Comparison of ENCODE assay signal across 8 cellular contexts in the genomic region with DNA sequence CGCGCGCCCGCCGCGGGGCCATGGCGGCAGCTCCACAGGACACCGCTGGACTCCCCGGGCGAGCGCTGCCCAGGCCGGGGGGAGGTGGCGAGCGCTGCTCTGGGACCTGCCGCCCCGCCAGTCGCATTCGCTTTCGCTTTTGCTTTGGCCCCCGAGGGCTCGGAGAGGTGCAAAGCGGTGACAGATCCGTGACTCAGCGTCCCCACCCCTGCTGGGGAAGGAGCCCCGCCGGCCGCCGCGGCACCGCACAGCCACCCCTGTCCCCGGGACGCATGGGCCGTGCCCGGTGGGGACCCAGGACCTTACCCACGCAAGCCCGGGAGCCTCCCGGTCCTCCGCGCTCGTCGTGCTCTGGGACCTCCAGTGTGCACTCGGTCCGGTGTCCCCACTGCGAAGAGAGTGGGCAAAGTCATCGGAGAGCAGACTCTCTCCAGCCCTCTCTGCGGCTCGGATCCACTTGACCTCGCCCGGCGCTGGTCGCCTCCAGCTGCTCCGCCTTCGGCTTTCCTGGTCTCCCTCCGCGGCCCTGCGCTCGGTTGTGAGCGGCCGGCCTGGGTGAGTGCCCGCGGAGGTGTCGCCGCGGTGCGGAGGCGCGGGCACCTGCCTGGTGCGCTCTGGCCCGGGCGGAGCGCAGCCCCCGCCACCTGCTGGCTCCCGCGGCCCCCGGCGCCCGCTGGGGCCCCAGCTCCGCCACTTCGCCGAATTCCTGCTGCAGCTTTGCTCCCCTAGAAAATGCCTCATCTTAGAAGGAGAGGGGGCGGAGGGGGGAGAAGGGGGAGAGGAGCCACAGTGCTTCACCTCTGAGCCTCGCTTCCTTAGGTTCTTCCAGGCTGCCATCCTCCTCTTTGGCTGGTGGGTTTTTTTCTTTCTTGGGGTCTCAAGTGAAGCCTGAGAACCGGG. TPM values are rescaled to one million over a fixed set of nuclear protein-coding genes. Genes with fewer than 3 reads are reported as not detected.
DNase-seq lines count a peak whose midpoint lies in the region; ATAC-seq and TF ChIP-seq lines count a peak whose summit lies in the region.

A gene with protein sequence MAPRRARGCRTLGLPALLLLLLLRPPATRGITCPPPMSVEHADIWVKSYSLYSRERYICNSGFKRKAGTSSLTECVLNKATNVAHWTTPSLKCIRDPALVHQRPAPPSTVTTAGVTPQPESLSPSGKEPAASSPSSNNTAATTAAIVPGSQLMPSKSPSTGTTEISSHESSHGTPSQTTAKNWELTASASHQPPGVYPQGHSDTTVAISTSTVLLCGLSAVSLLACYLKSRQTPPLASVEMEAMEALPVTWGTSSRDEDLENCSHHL (minus strand): TSS at position 73 of the 900 bp plus-strand sequence. CDS start 51 bp downstream, at position 22.

- H3K36me3 ChIP-seq in SJSA1 (peaks cover 7% of the 10 kb centered on the region), trophoblast cell (ENCODE audit: control insufficient read depth in 1 of 2, insufficient read depth in 2 of 2, low read length in 2 of 2) (no peaks in the 10 kb centered on the region), upper lobe of left lung (no peaks in the 10 kb centered on the region)

- no peak within 1 kb of the TSS for H4K91ac ChIP-seq in trophoblast cell (ENCODE audit: low read depth, low read length)

- peak within 1 kb of the TSS; percentile 13 for H2AFZ ChIP-seq in trophoblast cell (ENCODE audit: insufficient read depth, low read length, poor library complexity)

- H3K9me3 ChIP-seq in SJSA1 (replicated peaks) (peaks cover 2% of the 10 kb centered on the region; the same call in 1 of the 2 replicates), trophoblast cell (ENCODE audit: insufficient read depth, low read depth, low read length) (no peaks in the 10 kb centered on the region), upper lobe of left lung (no peaks in the 10 kb centered on the region)

- H4K12ac ChIP-seq in trophoblast cell (ENCODE audit: low read depth, low read length), result no peak within 1 kb of the TSS

- H3K79me1 ChIP-seq in trophoblast cell (ENCODE audit: low read length), result no peaks in the 10 kb centered on the region

- no peak within 1 kb of the TSS for H2BK120ac ChIP-seq in trophoblast cell (ENCODE audit: insufficient read depth, low read length, poor library complexity)

- peak in 2 of 4 donors; percentile 35 to 81 for TF ChIP-seq POLR2A in upper lobe of left lung (IDR thresholded peaks at IDR 0.05)

- H3K27ac ChIP-seq in C4-2B, result peak within 1 kb of the TSS; percentile 63
- H3K27ac ChIP-seq in SJSA1, result 0 out of 2 replicates have a peak within 1 kb of the TSS, but pooled peaks have one; percentile 36
- H3K27ac ChIP-seq in trophoblast cell (ENCODE audit: low read depth, low read length), result no peak within 1 kb of the TSS
- peak within 1 kb of the TSS; percentile 95 to 100 (median 97) for H3K27ac ChIP-seq in upper lobe of left lung

- H2BK12ac ChIP-seq in trophoblast cell (ENCODE audit: low read length), result no peak within 1 kb of the TSS

- H3K4me2 ChIP-seq in trophoblast cell (ENCODE audit: low read length), result peak within 1 kb of the TSS; percentile 88

- TF ChIP-seq CTCF in C4-2B (conservative IDR thresholded peaks at IDR 0.05) (peak; percentile 45), upper lobe of left lung (IDR thresholded peaks at IDR 0.05) (peak in 5 of 6 experiments; percentile 7 to 64 (median 45))

- peaks cover 14% of the 10 kb centered on the region; the same call in 1 of the 2 replicates for H3K27me3 ChIP-seq in SJSA1 (replicated peaks)
- peaks cover 26% of the 10 kb centered on the region for H3K27me3 ChIP-seq in trophoblast cell (ENCODE audit: insufficient read depth, low read length)
- no peaks in the 10 kb centered on the region for H3K27me3 ChIP-seq in upper lobe of left lung

- peak within 1 kb of the TSS; percentile 84 for H3K4me3 ChIP-seq in SJSA1
- H3K4me3 ChIP-seq in trophoblast cell (ENCODE audit: low read depth, low read length), result peak within 1 kb of the TSS; percentile 63
- peak within 1 kb of the TSS; percentile 76 to 97 (median 77) for H3K4me3 ChIP-seq in upper lobe of left lung

- no peak within 1 kb of the TSS for H3K9ac ChIP-seq in trophoblast cell (ENCODE audit: low read length)

- WGBS in trophoblast cell (ENCODE audit: extremely low coverage, insufficient coverage, insufficient read length), result no CpG with 5 or more reads among the region's 83 CpGs
- WGBS in upper lobe of left lung, 2 donors, result 0 to 1% methylated on average over 36 to 57 of the region's 83 CpGs

- no peak within 1 kb of the TSS for H3K18ac ChIP-seq in trophoblast cell (ENCODE audit: low read length)

- H2BK5ac ChIP-seq in trophoblast cell (ENCODE audit: low read depth, low read length, poor library complexity), result no peak within 1 kb of the TSS

- DNase-seq in GM19240 (ENCODE audit: insufficient read length, low spot score) (peak; percentile 69), SJSA1 (ENCODE audit: low read depth in 1 of 2, low spot score in 2 of 2) (peak; percentile 80 to 85), glomerular visceral epithelial cell (ENCODE audit: extremely low spot score) (peak; percentile 73), trophoblast cell (peak; percentile 79 to 87), upper lobe of left lung (peak; percentile 87 to 93)
- peak; percentile 92 for DNase-seq in activated naive CD4-positive, alpha-beta T cell treated with Interleukin-2 at 50 U/mL for 16 hours

- ATAC-seq in HG03439 (IDR thresholded peaks at IDR 0.05; ENCODE audit: unreplicated experiment) (peak; percentile 61), upper lobe of left lung (ENCODE audit: low FRiP score in 2 of 2) (peak; percentile 87 to 93)

- H3K23ac ChIP-seq in trophoblast cell (ENCODE audit: low read length), result no peak within 1 kb of the TSS

- H3K79me2 ChIP-seq in trophoblast cell (ENCODE audit: control insufficient read depth, insufficient read depth, low read length, poor library complexity), result no peaks in the 10 kb centered on the region

- no peak for TF ChIP-seq EP300 in upper lobe of left lung (IDR thresholded peaks at IDR 0.05)

- H4K8ac ChIP-seq in trophoblast cell (ENCODE audit: low read depth, low read length), result no peak within 1 kb of the TSS

- H3K14ac ChIP-seq in trophoblast cell (ENCODE audit: low read length), result no peak within 1 kb of the TSS

- H3K4ac ChIP-seq in trophoblast cell (ENCODE audit: low read depth, low read length), result no peak within 1 kb of the TSS

- H3K4me1 ChIP-seq in SJSA1 (replicated peaks) (peaks cover 4% of the 10 kb centered on the region; the same call in 1 of the 2 replicates), trophoblast cell (ENCODE audit: control insufficient read depth in 1 of 2, insufficient read depth in 2 of 2, low read length in 2 of 2) (peaks cover 6 to 7% of the 10 kb centered on the region in 2 experiments), upper lobe of left lung (peaks cover 9 to 32% (median 27%) of the 10 kb centered on the region in 4 donors)

- no peak within 1 kb of the TSS for H2AK5ac ChIP-seq in trophoblast cell (ENCODE audit: low read length)

RNA-seq across cellular contexts. Expression of the gene that starts here (rescaled TPM):
- total RNA-seq in SJSA1 (2014; rRNA removed; shearing (Covaris generic)), result 1.1 and 1.8 TPM in 2 replicates
- polyA plus RNA-seq in trophoblast cell (2013), result 0.03 and 0.10 TPM in 2 replicates
- 10 to 100 TPM; 28.0 to 72.6 (median 35.1) TPM for total RNA-seq in upper lobe of left lung

Comparison
In these comparisons a context has a peak if more than half of its experiments do, and no peak if none do; other contexts are left out.
1. RNA of the gene that starts here (total RNA-seq): 28.0 to 72.6 TPM in upper lobe of left lung; 1.1 to 1.8 TPM in SJSA1; every median in the first group is over 10 times any median in the second.
2. Peak in every context shown above with its lines, with median percentiles within 50 percentile points of each other: DNase-seq and H3K4me3 ChIP-seq.